In genomic region chr14:99604766-99605298, GRCh38 we compare ENCODE assay signal across 8 cellular contexts. TPM values are rescaled to one million over a fixed set of nuclear protein-coding genes. Genes with fewer than 3 reads are reported as not detected.
DNase-seq lines count a peak whose midpoint lies in the region; ATAC-seq and TF ChIP-seq lines count a peak whose summit lies in the region.

No MANE protein-coding gene starts in this region.

- H3K27ac ChIP-seq in SJSA1, result peak overlapping the region; percentile 82
- peak overlapping the region; percentile 65 to 87 for H3K27ac ChIP-seq in coronary artery

- H3K4me1 ChIP-seq in SJSA1 (replicated peaks), result peaks cover 39% of the 10 kb centered on the region

- H3K9me3 Mint-ChIP-seq in memory B cell (no peaks in the 10 kb centered on the region), type B pancreatic cell (no peaks in the 10 kb centered on the region)

- H3K27me3 ChIP-seq in SJSA1 (replicated peaks), result no peaks in the 10 kb centered on the region

- peak overlapping the region; percentile 89 for H3K4me3 Mint-ChIP-seq in memory B cell
- peak overlapping the region; percentile 89 for H3K4me3 Mint-ChIP-seq in type B pancreatic cell

- H3K27me3 Mint-ChIP-seq in memory B cell (peaks cover 2% of the 10 kb centered on the region), type B pancreatic cell (peaks cover 9% of the 10 kb centered on the region)

- H3K4me1 Mint-ChIP-seq in memory B cell (peaks cover 8% of the 10 kb centered on the region), type B pancreatic cell (ENCODE audit: unreplicated experiment) (peaks cover 35% of the 10 kb centered on the region)

- H3K36me3 Mint-ChIP-seq in memory B cell (no peaks in the 10 kb centered on the region), type B pancreatic cell (no peaks in the 10 kb centered on the region)

- H3K36me3 ChIP-seq in SJSA1, result peaks cover 26% of the 10 kb centered on the region

- H3K27ac Mint-ChIP-seq in memory B cell (peak overlapping the region; percentile 71), type B pancreatic cell (peak overlapping the region; percentile 94)

- 0 out of 2 replicates have a peak, but pooled peaks cover 3% of the 10 kb centered on the region for H3K9me3 ChIP-seq in SJSA1 (replicated peaks)

- H3K4me3 ChIP-seq in SJSA1 (peak overlapping the region; percentile 65), coronary artery (peak overlapping the region; percentile 91)

- DNase-seq in activated CD8-positive, alpha-beta memory T cell treated with anti-CD3 and anti-CD28 coated beads for 48 hours (ENCODE audit: low read depth in 2 of 3, low spot score in 2 of 3), result peak in 2 of 3 experiments; percentile 10 to 14
- DNase-seq in activated CD8-positive, alpha-beta memory T cell treated with anti-CD3 and anti-CD28 coated beads for 24 hours, result no peak
- DNase-seq in SJSA1 (ENCODE audit: low read depth in 1 of 2, low spot score in 2 of 2) (no peak), coronary artery (ENCODE audit: low spot score) (no peak), memory B cell (ENCODE audit: low spot score in 2 of 2) (peak in 1 of 2 donors; percentile 22), type B pancreatic cell (ENCODE audit: extremely low spot score, unreplicated experiment) (peak; percentile 81), OCI-M2 (lab: John Stamatoyannopoulos, UW; ENCODE audit: unreplicated experiment) (no peak)

- ATAC-seq in HG02970 (IDR thresholded peaks at IDR 0.05; ENCODE audit: low FRiP score, unreplicated experiment), result peak; percentile 3
- peak; percentile 14 for ATAC-seq in memory B cell (ENCODE audit: low read depth)

- TF ChIP-seq CTCF in coronary artery (IDR thresholded peaks at IDR 0.05) (no peak), type B pancreatic cell (conservative IDR thresholded peaks at IDR 0.05) (no peak)

RNA-seq across cellular contexts. Expression of gene CCDC85C, which starts 0.8 kb away (rescaled TPM):
- 14.5 and 25.8 TPM in 2 replicates for total RNA-seq in SJSA1 (2014; rRNA removed; shearing (Covaris generic))
- 49.1 and 83.8 TPM in 2 replicates for total RNA-seq in type B pancreatic cell (ENCODE audit: low replicate concordance)

RNA-seq across cellular contexts. Expression of gene HHIPL1, which starts 40.1 kb away (rescaled TPM):
- total RNA-seq in SJSA1 (2014; rRNA removed; shearing (Covaris generic)), result 0.42 TPM in 1 of 2 replicates, not detected in the other
- 0.19 and 1.4 TPM in 2 replicates for total RNA-seq in type B pancreatic cell (ENCODE audit: low replicate concordance)

Comparison
In these comparisons a context has a peak if more than half of its experiments do, and no peak if none do; other contexts are left out.
1. DNase-seq: peak in activated CD8-positive, alpha-beta memory T cell treated with anti-CD3 and anti-CD28 coated beads for 48 hours (2 of 3) and type B pancreatic cell (single experiment); none in activated CD8-positive, alpha-beta memory T cell treated with anti-CD3 and anti-CD28 coated beads for 24 hours (single experiment), SJSA1 (0 of 2), coronary artery (single experiment) and OCI-M2 (single experiment).